17 cellular contexts compared by ENCODE assay signal in genomic region chr6:6503186-6503585, GRCh38.
"Had no signal": no experiment of that assay in that cellular context is flagged by ENCODE, and none has a peak within 500 bp of the region (broad histone marks: within the 10 kb centered on the region; RNA-seq: fewer than 3 reads in every experiment).

No MANE protein-coding gene starts in this region.

- DNase-seq: activated CD4-positive, alpha-beta T cell treated with anti-CD3 and anti-CD28 coated beads for 4 hours; activated CD4-positive, alpha-beta T cell treated with anti-CD3 and anti-CD28 coated beads, Interleukin-2, amount 50 U/mL, for 4 hours; activated naive CD4-positive, alpha-beta T cell treated with Interleukin-2 at 50 U/mL for 16 hours; activated T-cell treated with anti-CD3 and anti-CD28 coated beads for 4 hours; activated T-cell treated with anti-CD3 and anti-CD28 coated beads, Interleukin-2, amount 50 U/mL, for 72 hours; anterior cingulate cortex; effector CD8-positive, alpha-beta T cell; islet precursor cell; naive B cell; nephron progenitor cell; ovary; retina; stimulated activated CD4-positive, alpha-beta T cell treated with anti-CD3 and anti-CD28 coated beads, Interleukin-15, amount 100 ng/mL, for 24 hours; stimulated activated CD4-positive, alpha-beta T cell treated with anti-CD3 and anti-CD28 coated beads, Interleukin-2, amount 100 ng/mL, for 24 hours; stimulated activated naive CD4-positive, alpha-beta T cell; T-helper 17 cell; T1000 had no signal
